ENCODE assay signal across 23 cellular contexts in genomic region chr5:141756196-141756595, GRCh38.
"Had no signal": no experiment of that assay in that cellular context is flagged by ENCODE, and none has a peak within 500 bp of the region (broad histone marks: within the 10 kb centered on the region; RNA-seq: fewer than 3 reads in every experiment).

No MANE protein-coding gene starts in this region.

- ATAC-seq: left colon; left lung; lower lobe of right lung; naive thymus-derived CD8-positive, alpha-beta T cell; right lobe of liver; stimulated activated memory B cell treated with anti-CD40 and anti-IgM and Interleukin-4, amounts not matched to agents 10 μg/mL and 1 μg/mL and 100 μg/mL, for 72 hours; stimulated activated naive CD8-positive, alpha-beta T cell treated with anti-CD3 and anti-CD28 coated beads, Interleukin-15, amount 100 ng/mL, for 72 hours had no signal

- H3K4me1 ChIP-seq: left lung, lower lobe of right lung, right lobe of liver, thyroid gland, transverse colon, upper lobe of left lung, vagina had no signal

- DNase-seq: immature natural killer cell; kidney; left colon; left lung; lower lobe of right lung; mammary epithelial cell; mesenchymal stem cell; naive thymus-derived CD8-positive, alpha-beta T cell; right lobe of liver; stimulated activated CD4-positive, alpha-beta T cell treated with anti-CD3 and anti-CD28 coated beads, Interleukin-1b, Interleukin-23, amount 100 ng/mL, for 48 hours; stimulated activated CD4-positive, alpha-beta T cell treated with anti-CD3 and anti-CD28 coated beads, Interleukin-2, amount 100 ng/mL, for 48 hours; stimulated activated CD4-positive, alpha-beta T cell treated with anti-CD3 and anti-CD28 coated beads, Interleukin-4, amount 100 ng/mL, for 4 hours; stimulated activated CD8-positive, alpha-beta memory T cell treated with anti-CD3 and anti-CD28 coated beads, Interleukin-4, amount 100 ng/mL, for 48 hours; stimulated activated naive CD4-positive, alpha-beta T cell treated with Interleukin-2 at 50 U/mL for 16 hours; stimulated activated naive CD8-positive, alpha-beta T cell treated with anti-CD3 and anti-CD28 coated beads, Interleukin-15, amount 100 ng/mL, for 72 hours; testis; thyroid gland; transverse colon; upper lobe of left lung had no signal

- H3K4me3 ChIP-seq: left lung, lower lobe of right lung, right atrium auricular region, right lobe of liver, smooth muscle cell, testis, thyroid gland, transverse colon, upper lobe of left lung, vagina had no signal

- H3K27me3 ChIP-seq: right atrium auricular region, right lobe of liver, testis, thyroid gland, vagina had no signal

- H3K27ac ChIP-seq: left lung, lower lobe of right lung, right atrium auricular region, right lobe of liver, testis, thyroid gland, transverse colon, upper lobe of left lung, vagina had no signal

- H3K4me2 ChIP-seq: smooth muscle cell had no signal

- H3K9me3 ChIP-seq: left lung, lower lobe of right lung, right atrium auricular region, right lobe of liver, testis, thyroid gland, transverse colon, upper lobe of left lung, vagina had no signal

- H3K36me3 ChIP-seq: left lung, lower lobe of right lung, right atrium auricular region, right lobe of liver, thyroid gland, transverse colon, upper lobe of left lung, vagina had no signal
